ENCODE assay signal across 19 cellular contexts in genomic region chr12:121512561-121512960, GRCh38.
"Had no signal": no experiment of that assay in that cellular context is flagged by ENCODE, and none has a peak within 500 bp of the region (broad histone marks: within the 10 kb centered on the region; RNA-seq: fewer than 3 reads in every experiment).

No MANE protein-coding gene starts in this region.

- H3K36me3 ChIP-seq: breast epithelium, colonic mucosa, neutrophil had no signal

- H3K4me1 ChIP-seq: breast epithelium, colonic mucosa, gastroesophageal sphincter, upper lobe of left lung had no signal

- DNase-seq: activated CD4-positive, alpha-beta T cell treated with anti-CD3 and anti-CD28 coated beads, Interleukin-2, amount 50 U/mL, for 1 hour; activated CD4-positive, CD25-positive, alpha-beta regulatory T cell; activated effector memory CD4-positive, alpha-beta T cell treated with anti-CD3 and anti-CD28 coated beads, Interleukin-2, amount 50 U/mL, for 16 hours; activated T-cell treated with anti-CD3 and anti-CD28 coated beads, Interleukin-2, amount 50 U/mL, for 4 hours; colonic mucosa; effector CD4-positive, alpha-beta T cell; left ventricle myocardium superior; mesendoderm; right lobe of liver; stimulated activated naive CD4-positive, alpha-beta T cell; upper lobe of left lung had no signal

- H3K4me3 Mint-ChIP-seq: activated naive CD8-positive, alpha-beta T cell; activated T-cell treated with anti-CD3 and anti-CD28 coated beads, Interleukin-2, amount 50 U/mL, for 4 hours had no signal

- H3K9me3 ChIP-seq: breast epithelium, colonic mucosa, gastroesophageal sphincter, neutrophil, right lobe of liver, upper lobe of left lung had no signal

- H2AFZ ChIP-seq: hepatocyte had no signal

- H3K27ac Mint-ChIP-seq: progenitor cell of endocrine pancreas had no signal

- H3K27me3 ChIP-seq: breast epithelium, colonic mucosa, gastroesophageal sphincter, hepatocyte, neutrophil, right lobe of liver, upper lobe of left lung had no signal

- H3K27me3 Mint-ChIP-seq: activated naive CD8-positive, alpha-beta T cell; progenitor cell of endocrine pancreas had no signal

- H3K9me3 Mint-ChIP-seq: activated T-cell treated with anti-CD3 and anti-CD28 coated beads, Interleukin-2, amount 50 U/mL, for 4 hours had no signal

- H3K79me2 ChIP-seq: hepatocyte had no signal

- H3K27ac ChIP-seq: breast epithelium, colonic mucosa, epithelial cell of prostate, hepatocyte, neutrophil, right lobe of liver, SK-N-MC, upper lobe of left lung had no signal

- H3K4me3 ChIP-seq: breast epithelium, colonic mucosa, gastroesophageal sphincter, hepatocyte, right lobe of liver, SK-N-MC, upper lobe of left lung had no signal

- H3K4me2 ChIP-seq: hepatocyte had no signal
